In genomic region chr19:42918377-42919069, GRCh38 we compare ENCODE assay signal across 11 cellular contexts. TPM values are rescaled to one million over a fixed set of nuclear protein-coding genes. Genes with fewer than 3 reads are reported as not detected.
"Had no signal": no experiment of that assay in that cellular context is flagged by ENCODE, and none has a peak within 500 bp of the region (broad histone marks: within the 10 kb centered on the region; RNA-seq: fewer than 3 reads in every experiment).

No MANE protein-coding gene starts in this region.

RNA-seq across cellular contexts. Expression of gene PSG6, which starts 0.8 kb away (rescaled TPM):
- total RNA-seq: PC-3, PC-9, Peyer's patch, Right ventricle myocardium inferior, Right ventricle myocardium superior, RPMI7951, SJCRH30, SJSA1, SK-MEL-5 had no signal
- polyA plus RNA-seq: SK-N-SH had no signal

RNA-seq across cellular contexts. Expression of gene PSG7, which starts 18.5 kb away (rescaled TPM):
- total RNA-seq: OCI-LY7, PC-3, PC-9, Peyer's patch, Right ventricle myocardium inferior, Right ventricle myocardium superior, RPMI7951, SJCRH30, SJSA1, SK-MEL-5 had no signal

RNA-seq across cellular contexts. Expression of gene PSG1, which starts 39.0 kb away (rescaled TPM):
- total RNA-seq: OCI-LY7, PC-3, Peyer's patch, Right ventricle myocardium inferior, Right ventricle myocardium superior, SJCRH30, SK-MEL-5 had no signal
